In the genomic region with DNA sequence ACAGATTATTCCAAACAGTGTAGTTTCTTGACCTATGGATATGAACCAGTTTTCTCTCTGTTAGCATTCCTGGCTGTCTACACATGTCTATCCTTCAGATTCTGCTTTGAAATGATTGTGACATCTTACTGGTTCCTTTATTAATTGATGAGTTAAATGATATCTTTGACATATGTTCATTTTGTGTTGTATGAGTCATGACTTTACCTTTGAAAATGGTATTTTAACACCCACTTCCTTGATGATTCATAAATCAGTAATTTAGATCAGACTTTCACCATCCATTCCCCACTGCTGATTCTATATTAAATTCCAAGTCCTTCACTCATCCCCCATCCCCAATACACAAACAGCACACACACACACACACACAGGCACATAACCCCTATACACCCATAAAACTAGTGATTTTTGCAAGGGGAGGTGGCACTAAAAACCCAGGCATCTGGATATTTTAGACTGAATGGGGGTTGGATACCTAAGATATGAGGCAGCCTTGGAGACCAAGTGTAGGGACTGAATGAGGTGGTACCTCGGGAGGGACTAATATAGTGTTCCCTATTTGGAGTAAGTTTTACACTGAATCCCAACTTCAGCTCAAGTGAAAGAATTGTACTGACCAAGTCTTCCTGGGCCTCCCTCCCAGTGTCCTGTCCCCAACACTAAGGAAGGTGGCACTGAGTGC, we compare ENCODE assay signal across 13 cellular contexts. TPM values are rescaled to one million over a fixed set of nuclear protein-coding genes. Genes with fewer than 3 reads are reported as not detected.
DNase-seq lines count a peak whose midpoint lies in the region; ATAC-seq and TF ChIP-seq lines count a peak whose summit lies in the region.
"Had no signal": no experiment of that assay in that cellular context is flagged by ENCODE, and none has a peak within 500 bp of the region (broad histone marks: within the 10 kb centered on the region; RNA-seq: fewer than 3 reads in every experiment).

No MANE protein-coding gene starts in this region.

- peak overlapping the region; percentile 90 for H3K27ac ChIP-seq in RWPE2 (ENCODE audit: poor library complexity, severe bottlenecking)
- H3K27ac ChIP-seq in fibroblast of lung (ENCODE audit: insufficient read depth, low read length), result no peak overlapping the region
- no peak overlapping the region for H3K27ac ChIP-seq in tibial nerve
- H3K27ac ChIP-seq: esophagus squamous epithelium had no signal

- TF ChIP-seq CTCF in RWPE2 (IDR thresholded peaks at IDR 0.05; ENCODE audit: poor library complexity, severe bottlenecking) (no peak), fibroblast of lung (conservative IDR thresholded peaks at IDR 0.05 in 1 of 2, IDR thresholded peaks at IDR 0.05 in 1 of 2; ENCODE audit: low read depth in 1 of 2, low read length in 2 of 2) (no peak), glutamatergic neuron (IDR thresholded peaks at IDR 0.05; ENCODE audit: partially characterized antibody, unreplicated experiment) (no peak), tibial nerve (IDR thresholded peaks at IDR 0.05) (no peak)

- H3K4me3 Mint-ChIP-seq in glutamatergic neuron (ENCODE audit: unreplicated experiment), result no peak overlapping the region
- H3K4me3 Mint-ChIP-seq: central memory CD8-positive, alpha-beta T cell had no signal

- 83 to 100% methylated on average over 1 of the region's 1 CpG for WGBS in tibial nerve, 2 donors

- H3K36me3 Mint-ChIP-seq in activated naive CD4-positive, alpha-beta T cell treated with anti-CD3 and anti-CD28 coated beads, Interleukin-2, amount 50 U/mL, for 72 hours, result no peaks in the 10 kb centered on the region
- H3K36me3 Mint-ChIP-seq in glutamatergic neuron (ENCODE audit: unreplicated experiment), result no peaks in the 10 kb centered on the region

- no peak overlapping the region for H3K9ac ChIP-seq in fibroblast of lung (ENCODE audit: insufficient read depth, low read length)

- no peaks in the 10 kb centered on the region for H3K9me3 Mint-ChIP-seq in activated naive CD4-positive, alpha-beta T cell treated with anti-CD3 and anti-CD28 coated beads, Interleukin-2, amount 50 U/mL, for 72 hours
- peaks cover 2% of the 10 kb centered on the region for H3K9me3 Mint-ChIP-seq in glutamatergic neuron (ENCODE audit: unreplicated experiment)
- H3K9me3 Mint-ChIP-seq: activated T-helper 2 cell treated with anti-CD3 and anti-CD28 coated beads, Interferon-gamma antibody, Interleukin-2, Interleukin-4, amounts not matched to agents 10 μg/mL and 5 μg/mL and 100 μg/mL, durations not matched to agents 14 hours and 24 hours and 36 hours; central memory CD8-positive, alpha-beta T cell had no signal

- no peak overlapping the region for H3K4me3 ChIP-seq in RWPE2 (ENCODE audit: severe bottlenecking)
- H3K4me3 ChIP-seq in fibroblast of lung (replicated peaks in 1 of 4; ENCODE audit: control extremely low read depth in 1 of 4, insufficient read depth in 1 of 4, low read depth in 3 of 4, low read length in 4 of 4), result no peak overlapping the region
- no peak overlapping the region for H3K4me3 ChIP-seq in tibial nerve
- H3K4me3 ChIP-seq: esophagus squamous epithelium had no signal

- no peak for TF ChIP-seq POLR2A in tibial nerve (IDR thresholded peaks at IDR 0.05)

- H3K9me3 ChIP-seq in RWPE2 (ENCODE audit: severe bottlenecking) (no peaks in the 10 kb centered on the region), fibroblast of lung (ENCODE audit: control insufficient read depth, insufficient read depth, low read depth, low read length) (no peaks in the 10 kb centered on the region), tibial nerve (no peaks in the 10 kb centered on the region)
- H3K9me3 ChIP-seq: esophagus squamous epithelium had no signal

- DNase-seq in activated naive CD4-positive, alpha-beta T cell treated with anti-CD3 and anti-CD28 coated beads, Interleukin-2, amount 50 U/mL, for 72 hours (ENCODE audit: low spot score in 2 of 2), result no peak
- no peak for DNase-seq in activated naive CD4-positive, alpha-beta T cell treated with anti-CD3 and anti-CD28 coated beads, Interleukin-2, amount 50 U/mL, for 16 hours
- no peak for DNase-seq in RWPE2 (ENCODE audit: low spot score)
- DNase-seq in fibroblast of lung (ENCODE audit: low read depth in 2 of 2), result peak; percentile 16 to 87
- DNase-seq in superior temporal gyrus (ENCODE audit: extremely low spot score), result peak; percentile 10
- no peak for DNase-seq in glutamatergic neuron
- no peak for DNase-seq in tibial nerve (ENCODE audit: low spot score in 2 of 2)
- no peak for DNase-seq in cerebellar cortex (ENCODE audit: low spot score)
- DNase-seq: esophagus squamous epithelium, Karpas-422, NCI-H1930 had no signal

- H3K4me1 Mint-ChIP-seq in glutamatergic neuron (ENCODE audit: low read depth, unreplicated experiment), result peaks cover 7% of the 10 kb centered on the region
- H3K4me1 Mint-ChIP-seq: central memory CD8-positive, alpha-beta T cell had no signal

- no peak overlapping the region for H2AFZ ChIP-seq in fibroblast of lung (ENCODE audit: low read length)

- H3K27ac Mint-ChIP-seq in activated naive CD4-positive, alpha-beta T cell treated with anti-CD3 and anti-CD28 coated beads, Interleukin-2, amount 50 U/mL, for 72 hours, result no peak overlapping the region
- H3K27ac Mint-ChIP-seq in glutamatergic neuron (ENCODE audit: unreplicated experiment), result no peak overlapping the region
- H3K27ac Mint-ChIP-seq: activated T-helper 2 cell treated with anti-CD3 and anti-CD28 coated beads, Interferon-gamma antibody, Interleukin-2, Interleukin-4, amounts not matched to agents 10 μg/mL and 5 μg/mL and 100 μg/mL, durations not matched to agents 14 hours and 24 hours and 36 hours had no signal

- no peaks in the 10 kb centered on the region for H3K79me2 ChIP-seq in fibroblast of lung (ENCODE audit: control insufficient read depth, insufficient read depth, low read length)

- peaks cover 4% of the 10 kb centered on the region for H3K27me3 Mint-ChIP-seq in glutamatergic neuron (ENCODE audit: unreplicated experiment)

- no peaks in the 10 kb centered on the region for H4K20me1 ChIP-seq in fibroblast of lung (ENCODE audit: control insufficient read depth, extremely low read depth, insufficient read depth, low read length)

- H3K4me1 ChIP-seq in RWPE2 (ENCODE audit: insufficient read depth, poor library complexity, severe bottlenecking), result peaks cover 33% of the 10 kb centered on the region
- H3K4me1 ChIP-seq in fibroblast of lung (ENCODE audit: control insufficient read depth, extremely low read depth, insufficient read depth, low read length), result peaks cover 17% of the 10 kb centered on the region
- H3K4me1 ChIP-seq in tibial nerve, result no peaks in the 10 kb centered on the region

- no peaks in the 10 kb centered on the region for H3K36me3 ChIP-seq in RWPE2 (ENCODE audit: low read depth)
- H3K36me3 ChIP-seq in fibroblast of lung (ENCODE audit: control insufficient read depth, insufficient read depth, low read length), result no peaks in the 10 kb centered on the region
- H3K36me3 ChIP-seq in tibial nerve, result no peaks in the 10 kb centered on the region
- H3K36me3 ChIP-seq: esophagus squamous epithelium had no signal

- ATAC-seq in activated naive CD4-positive, alpha-beta T cell treated with anti-CD3 and anti-CD28 coated beads, Interleukin-2, amount 50 U/mL, for 72 hours, result peak; percentile 47 to 84
- ATAC-seq in RWPE2 (ENCODE audit: low read depth), result peak; percentile 80

- H3K4me2 ChIP-seq in fibroblast of lung (ENCODE audit: extremely low read depth, insufficient read depth, low read length), result no peak overlapping the region

- no peaks in the 10 kb centered on the region for H3K27me3 ChIP-seq in RWPE2 (ENCODE audit: insufficient read depth, poor library complexity, severe bottlenecking)
- no peaks in the 10 kb centered on the region for H3K27me3 ChIP-seq in fibroblast of lung (ENCODE audit: control insufficient read depth, insufficient read depth, low read length)
- H3K27me3 ChIP-seq in tibial nerve, result peaks cover 0 to 15% of the 10 kb centered on the region in 2 donors

- no peak for TF ChIP-seq EP300 in tibial nerve (IDR thresholded peaks at IDR 0.05)

RNA-seq across cellular contexts. Expression of a gene that starts 9.7 kb away (rescaled TPM):
- not detected for total RNA-seq in activated naive CD4-positive, alpha-beta T cell treated with anti-CD3 and anti-CD28 coated beads, Interleukin-2, amount 50 U/mL, for 72 hours
- total RNA-seq in fibroblast of lung (0.33 and 1.0 TPM in 2 replicates), glutamatergic neuron (ENCODE audit: unreplicated experiment) (not detected), tibial nerve (not detected)
- polyA plus RNA-seq in fibroblast of lung, result 0.33 and 2.8 TPM in 2 replicates
- polyA plus RNA-seq in fibroblast of lung (2012), result 4.0 TPM in 1 of 2 replicates, not detected in the other
- 5.9 TPM in 1 of 2 replicates, not detected in the other for polyA minus RNA-seq in fibroblast of lung (ENCODE audit: low replicate concordance)
- total RNA-seq: activated T-helper 2 cell treated with anti-CD3 and anti-CD28 coated beads, Interferon-gamma antibody, Interleukin-2, Interleukin-4, amounts not matched to agents 10 μg/mL and 5 μg/mL and 100 μg/mL, durations not matched to agents 14 hours and 24 hours and 36 hours had no signal

Comparison
In these comparisons a context has a peak if more than half of its experiments do, and no peak if none do; other contexts are left out.
1. DNase-seq: peak in fibroblast of lung (2 of 2) and superior temporal gyrus (single experiment); none in activated naive CD4-positive, alpha-beta T cell treated with anti-CD3 and anti-CD28 coated beads, Interleukin-2, amount 50 U/mL, for 72 hours (0 of 2), activated naive CD4-positive, alpha-beta T cell treated with anti-CD3 and anti-CD28 coated beads, Interleukin-2, amount 50 U/mL, for 16 hours (single experiment), RWPE2 (single experiment), glutamatergic neuron (single experiment), tibial nerve (0 of 2) and cerebellar cortex (single experiment).